16 cellular contexts compared by ENCODE assay signal in the genomic region with DNA sequence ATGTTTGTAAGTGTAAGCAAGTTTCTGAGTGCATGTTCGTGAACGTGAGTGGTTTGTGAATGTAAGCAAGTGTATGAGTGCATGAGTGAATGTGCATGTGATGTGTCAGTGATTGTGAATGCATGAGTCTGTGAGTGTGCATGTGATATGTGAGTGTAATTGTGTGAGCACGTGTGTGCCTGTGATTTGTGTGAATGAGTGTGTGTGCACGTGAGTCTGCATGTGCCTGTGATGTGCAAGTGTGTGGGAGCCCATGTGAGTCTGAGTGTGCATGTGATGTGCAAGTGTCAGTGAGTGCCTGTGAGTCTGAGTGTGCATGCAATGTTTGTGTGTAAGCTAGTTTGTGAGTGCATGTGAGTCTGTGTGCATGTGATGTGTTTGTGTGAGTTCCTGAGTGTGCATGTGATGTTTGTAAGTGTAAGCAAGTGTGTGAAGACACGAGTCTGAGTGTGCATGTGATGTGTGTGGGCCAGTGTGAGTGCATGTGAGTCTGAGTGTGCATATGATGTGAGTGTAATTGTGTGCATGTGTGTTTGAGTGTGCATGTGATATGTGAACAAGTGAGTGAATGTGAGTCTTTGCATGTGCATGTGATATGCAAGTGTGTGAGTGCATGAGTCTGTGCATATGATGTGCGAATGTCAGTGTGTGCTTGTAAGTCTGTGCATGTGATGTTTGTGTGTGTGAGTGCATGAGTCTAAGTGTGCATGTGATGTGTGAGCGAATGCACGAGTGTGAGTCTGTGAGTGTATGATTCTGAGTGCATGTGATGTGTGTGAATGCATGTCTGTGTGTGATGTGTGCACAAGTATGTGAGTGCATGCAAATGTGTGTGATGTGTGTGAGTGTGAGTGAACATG. TPM values are rescaled to one million over a fixed set of nuclear protein-coding genes. Genes with fewer than 3 reads are reported as not detected.
A peak's percentile ranks its signal among the peaks of the same experiment; 100 is the strongest.
DNase-seq lines count a peak whose midpoint lies in the region; ATAC-seq, FAIRE-seq and TF ChIP-seq lines count a peak whose summit lies in the region.
"Had no signal": no experiment of that assay in that cellular context is flagged by ENCODE, and none has a peak within 500 bp of the region (broad histone marks: within the 10 kb centered on the region; RNA-seq: fewer than 3 reads in every experiment).

No MANE protein-coding gene starts in this region.

- no peak overlapping the region for H2BK20ac ChIP-seq in IMR-90 (ENCODE audit: low read depth, low read length)

- H4K20me1 ChIP-seq in IMR-90 (ENCODE audit: insufficient read depth, low read length) = no peaks in the 10 kb centered on the region

- dilution Hi-C loops in IMR-90 (cut with HindIII; ENCODE audit: low sequenced_read_pairs, unreplicated experiment) = no loop called here

- no peak overlapping the region for H4K91ac ChIP-seq in IMR-90 (ENCODE audit: insufficient read depth, low read depth, low read length)

- TF ChIP-seq CTCF in IMR-90 (conservative IDR thresholded peaks at IDR 0.05; ENCODE audit: low read depth, low read length) (no peak), esophagus muscularis mucosa (IDR thresholded peaks at IDR 0.05) (no peak), left lung (IDR thresholded peaks at IDR 0.05) (no peak)

- no peak overlapping the region for H2AK9ac ChIP-seq in IMR-90 (replicated peaks; ENCODE audit: low read depth, low read length, poor library complexity)

- H3K14ac ChIP-seq in IMR-90 (replicated peaks; ENCODE audit: low read depth, low read length) = peak overlapping the region; percentile 40; the same call in 1 of the 2 replicates

- H3K27me3 ChIP-seq in IMR-90 (ENCODE audit: control insufficient read depth, insufficient read depth, low read length) (no peaks in the 10 kb centered on the region), esophagus muscularis mucosa (no peaks in the 10 kb centered on the region), left lung (no peaks in the 10 kb centered on the region)

- FAIRE-seq in GM12891 (lab: Jason Lieb, UNC) (peak; percentile 62), HTR-8/SVneo (lab: Jason Lieb, UNC) (no peak)
- FAIRE-seq: D721Med, G401.6, GM18507, K562 had no signal

- H3K9me3 ChIP-seq in IMR-90 (ENCODE audit: control insufficient read depth, insufficient read depth, low read length) (no peaks in the 10 kb centered on the region; the same call in 1 of the 2 replicates), esophagus muscularis mucosa (no peaks in the 10 kb centered on the region), left lung (peaks cover 0 to 4% of the 10 kb centered on the region in 2 donors)

- H3K9ac ChIP-seq in IMR-90 (ENCODE audit: low read depth, low read length) = no peak overlapping the region

- DNase-seq in GM12891 (ENCODE audit: insufficient read length, low spot score) (no peak), IMR-90 (no peak), esophagus muscularis mucosa (ENCODE audit: extremely low spot score) (peak; percentile 86), left lung (no peak), HTR-8/SVneo (ENCODE audit: insufficient read length, low spot score) (no peak)
- DNase-seq: CD8-positive, alpha-beta T cell; COR-L47; DMS153; DMS79 treated with DMSO at 0.1 percent for 48 hours; EL had no signal

- peaks cover 24% of the 10 kb centered on the region for H3K4me1 ChIP-seq in IMR-90 (ENCODE audit: control insufficient read depth, insufficient read depth, low read length)
- H3K4me1 ChIP-seq in esophagus muscularis mucosa = peaks cover 6 to 40% (median 34%) of the 10 kb centered on the region in 4 donors
- H3K4me1 ChIP-seq in left lung = peaks cover 7 to 20% of the 10 kb centered on the region in 2 donors

- H2AK5ac ChIP-seq in IMR-90 (ENCODE audit: low read depth, low read length) = peak overlapping the region; percentile 86; the same call in 1 of the 2 replicates

- no peak overlapping the region for H3K27ac ChIP-seq in IMR-90 (ENCODE audit: insufficient read depth, low read length)
- H3K27ac ChIP-seq in esophagus muscularis mucosa (replicated peaks in 1 of 4) = no peak overlapping the region
- H3K27ac ChIP-seq in left lung = no peak overlapping the region

- peak overlapping the region; percentile 18; the same call in 1 of the 2 replicates for H3K4ac ChIP-seq in IMR-90 (ENCODE audit: low read depth, low read length)

- no peak overlapping the region for H3K23ac ChIP-seq in IMR-90 (ENCODE audit: low read depth, low read length)

- H2BK5ac ChIP-seq in IMR-90 (ENCODE audit: low read depth, low read length, poor library complexity, severe bottlenecking) = no peak overlapping the region

- no peak overlapping the region for H4K5ac ChIP-seq in IMR-90 (ENCODE audit: low read depth, low read length)

- ATAC-seq in IMR-90 (ENCODE audit: low read depth) (no peak), HG02840 (IDR thresholded peaks at IDR 0.05; ENCODE audit: low FRiP score, unreplicated experiment) (no peak), left lung (no peak)
- ATAC-seq: CD8-positive, alpha-beta T cell; GM23338; K562 had no signal

- POLR2A ChIA-PET in IMR-90 (lab: Charles Lee; ENCODE audit: unreplicated experiment) = no interaction called here

- no peak overlapping the region; the same call in 2 of the 3 replicates for H2BK15ac ChIP-seq in IMR-90 (ENCODE audit: low read depth, low read length)

- in situ Hi-C loops in IMR-90 (cut with MboI; ENCODE audit: low sequenced_read_pairs) = no loop called here

- intact Hi-C loops in IMR-90 (cut with micrococcal nuclease) = no loop called here
- intact Hi-C loops in esophagus muscularis mucosa (cut with DNase I) = no loop called here
- intact Hi-C loops in left lung (cut with DNase I) = no loop called here

- H3K4me3 ChIP-seq in IMR-90 (ENCODE audit: insufficient read depth, low read depth, low read length) (no peak overlapping the region), esophagus muscularis mucosa (no peak overlapping the region), left lung (no peak overlapping the region)
- H3K4me3 ChIP-seq: GM23338, K562 had no signal

- no peak overlapping the region for H3K56ac ChIP-seq in IMR-90 (ENCODE audit: extremely low read depth, insufficient read depth, low read length)

- no TSS peak for BruUV-seq in IMR-90 (replicated peaks; lab: Mats Ljungman, UMichigan)

- TF ChIP-seq EP300 in esophagus muscularis mucosa (IDR thresholded peaks at IDR 0.05) = no peak

- WGBS in IMR-90 (ENCODE audit: extremely low coverage in 2 of 2, insufficient read length in 1 of 2), 2 experiments = 98% methylated on average over 8 of the region's 8 CpGs; no CpG with 5 or more reads in 1 of the 2 experiments
- 91% methylated on average over 8 of the region's 8 CpGs for WGBS in esophagus muscularis mucosa

- no peak for TF ChIP-seq RAD21 in IMR-90 (IDR thresholded peaks at IDR 0.05; ENCODE audit: low read length)

- peak overlapping the region in 1 of 2 experiments; percentile 4; a peak in 1 of 4 replicates for H4K8ac ChIP-seq in IMR-90 (ENCODE audit: low read depth in 2 of 2, low read length in 2 of 2)

- H3K9me1 ChIP-seq in IMR-90 (ENCODE audit: insufficient read depth, low read length) = peaks cover 29% of the 10 kb centered on the region

- H2AFZ ChIP-seq in IMR-90 (replicated peaks; ENCODE audit: low read length, poor library complexity) = peak overlapping the region; percentile 2
- H2AFZ ChIP-seq: GM23338 had no signal

- no peak overlapping the region for H3K18ac ChIP-seq in IMR-90 (ENCODE audit: low read depth, low read length)

- peaks cover 0 to 28% of the 10 kb centered on the region in 2 experiments; a peak in 3 of 4 replicates for H3K79me1 ChIP-seq in IMR-90 (ENCODE audit: low read depth in 1 of 2, low read length in 2 of 2)

- no peak for TF ChIP-seq POLR2A in GM12891 (IDR thresholded peaks at IDR 0.05; ENCODE audit: low read depth, low read length)
- no peak for TF ChIP-seq POLR2A in IMR-90 (IDR thresholded peaks at IDR 0.05; ENCODE audit: low read depth, low read length)
- TF ChIP-seq POLR2A in esophagus muscularis mucosa (IDR thresholded peaks at IDR 0.05; ENCODE audit: low read depth) = no peak

- H3K4me2 ChIP-seq in IMR-90 (ENCODE audit: low read depth, low read length) = no peak overlapping the region
- H3K4me2 ChIP-seq: GM23338 had no signal

- peak overlapping the region; percentile 14; the same call in 1 of the 2 replicates for H2BK120ac ChIP-seq in IMR-90 (ENCODE audit: low read depth, low read length)

- H3K36me3 ChIP-seq in IMR-90 (ENCODE audit: control insufficient read depth, insufficient read depth, low read length) (no peaks in the 10 kb centered on the region), esophagus muscularis mucosa (no peaks in the 10 kb centered on the region), left lung (no peaks in the 10 kb centered on the region)

- CTCF ChIA-PET in IMR-90 (lab: Yijun Ruan, JAX) = no interaction called here

TF ChIP-seq in GM12891, 5 proteins besides CTCF, POLR2A, EP300 and RAD21:
- no peak for TF ChIP-seq PAX5 (IDR thresholded peaks at IDR 0.05; ENCODE audit: insufficient read depth, low read length, severe bottlenecking)
- no peak for TF ChIP-seq SPI1 (IDR thresholded peaks at IDR 0.05; ENCODE audit: low read depth, low read length)
- TF ChIP-seq POU2F2 (IDR thresholded peaks at IDR 0.05; ENCODE audit: low read depth, low read length) = no peak
- no peak for TF ChIP-seq TAF1 (IDR thresholded peaks at IDR 0.05; ENCODE audit: low read depth, low read length)

TF ChIP-seq in IMR-90, 13 proteins besides CTCF, POLR2A, EP300 and RAD21 (continues in another document):
- TF ChIP-seq BHLHE40 (IDR thresholded peaks at IDR 0.05; ENCODE audit: low read depth, low read length) (no peak), RCOR1 (IDR thresholded peaks at IDR 0.05; ENCODE audit: insufficient replicate concordance, low read length) (no peak), NFE2L2 (IDR thresholded peaks at IDR 0.05; ENCODE audit: low read depth, low read length) (no peak), SMC3 (IDR thresholded peaks at IDR 0.05; ENCODE audit: low read depth, low read length) (no peak), MXI1 (IDR thresholded peaks at IDR 0.05; ENCODE audit: borderline replicate concordance, low read depth, low read length) (no peak)
- TF ChIP-seq, protein P1, sequence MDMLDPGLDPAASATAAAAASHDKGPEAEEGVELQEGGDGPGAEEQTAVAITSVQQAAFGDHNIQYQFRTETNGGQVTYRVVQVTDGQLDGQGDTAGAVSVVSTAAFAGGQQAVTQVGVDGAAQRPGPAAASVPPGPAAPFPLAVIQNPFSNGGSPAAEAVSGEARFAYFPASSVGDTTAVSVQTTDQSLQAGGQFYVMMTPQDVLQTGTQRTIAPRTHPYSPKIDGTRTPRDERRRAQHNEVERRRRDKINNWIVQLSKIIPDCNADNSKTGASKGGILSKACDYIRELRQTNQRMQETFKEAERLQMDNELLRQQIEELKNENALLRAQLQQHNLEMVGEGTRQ (IDR thresholded peaks at IDR 0.05; ENCODE audit: low read depth, low read length) = no peak

RNA-seq across cellular contexts. Expression of gene COPS8, which starts 45.1 kb away (rescaled TPM):
- 37.0 TPM for polyA plus RNA-seq in GM12891 (2012; ENCODE audit: low read depth, missing spikeins)
- total RNA-seq in IMR-90 (2012; rRNA removed) = 47.0 and 61.4 TPM in 2 replicates
- polyA plus RNA-seq in IMR-90 (2012; rRNA removed) = 58.5 and 64.9 TPM in 2 replicates
- 24.6 and 26.5 TPM in 2 replicates for polyA plus RNA-seq in IMR-90 (2012; cell fraction: cytosol; rRNA removed)
- 5.9 and 48.0 TPM in 2 replicates for polyA plus RNA-seq in IMR-90 (2012; cell fraction: nucleus; rRNA removed; ENCODE audit: low replicate concordance)
- total RNA-seq in esophagus muscularis mucosa = 10 to 100 TPM; 69.4 to 96.0 (median 82.8) TPM
- total RNA-seq in left lung = 10 to 100 TPM; 44.4 to 47.2 TPM
